17 cellular contexts compared by ENCODE assay signal in genomic region chr1:204821924-204822323, GRCh38. TPM values are rescaled to one million over a fixed set of nuclear protein-coding genes. Genes with fewer than 3 reads are reported as not detected.
DNase-seq lines count a peak whose midpoint lies in the region; ATAC-seq and TF ChIP-seq lines count a peak whose summit lies in the region.
"Had no signal": no experiment of that assay in that cellular context is flagged by ENCODE, and none has a peak within 500 bp of the region (broad histone marks: within the 10 kb centered on the region; RNA-seq: fewer than 3 reads in every experiment).

No MANE protein-coding gene starts in this region.

- CTCF ChIA-PET in CD4-positive, alpha-beta T cell (lab: Charles Lee): interaction anchor here (1.8 to 2.0 kb wide), 2 partner anchors 15 to 30 kb away, joined by 4 to 7 read pairs; no protein-coding TSS in a partner anchor
- CTCF ChIA-PET in T-cell (lab: Charles Lee): interaction anchor here in 1 of 2 donors (0.5 kb wide), 1 partner anchor 11 kb away, joined by 3 read pairs; no protein-coding TSS in a partner anchor

- peak in 1 of 4 donors; percentile 28 for ATAC-seq in heart left ventricle
- no peak for ATAC-seq in right cardiac atrium
- ATAC-seq in CD4-positive, alpha-beta T cell (ENCODE audit: poor library complexity): no peak
- no peak for ATAC-seq in T-cell (replicated peaks in 1 of 4)
- ATAC-seq: Panc1 had no signal

- H3K9ac ChIP-seq in duodenal mucosa (ENCODE audit: low read depth in 1 of 2, low read length in 2 of 2): no peak overlapping the region
- H3K9ac ChIP-seq in muscle layer of colon (ENCODE audit: low read length): no peak overlapping the region

- H3K36me3 ChIP-seq in heart left ventricle (no peaks in the 10 kb centered on the region), duodenal mucosa (ENCODE audit: control insufficient read depth in 1 of 2, insufficient read depth in 2 of 2, low read length in 2 of 2) (no peaks in the 10 kb centered on the region), muscle layer of colon (ENCODE audit: insufficient read depth, low read length) (no peaks in the 10 kb centered on the region), uterus (no peaks in the 10 kb centered on the region)

- intact Hi-C loops in heart left ventricle (cut with DNase I) (no loop called here), right cardiac atrium (cut with DNase I) (no loop called here), uterus (cut with DNase I; ENCODE audit: low total_unique reads) (no loop called here)
- intact Hi-C loops in CD4-positive, alpha-beta T cell (cut with DNase I, micrococcal nuclease): no loop called here

- H3K4me3 Mint-ChIP-seq in CD4-positive, alpha-beta T cell: no peak overlapping the region
- no peak overlapping the region for H3K4me3 Mint-ChIP-seq in T-cell
- H3K4me3 Mint-ChIP-seq: CD14-positive monocyte had no signal

- H3K27ac Mint-ChIP-seq in CD4-positive, alpha-beta T cell: no peak overlapping the region
- H3K27ac Mint-ChIP-seq in T-cell: no peak overlapping the region
- H3K27ac Mint-ChIP-seq: CD14-positive monocyte had no signal

- POLR2A ChIA-PET in CD4-positive, alpha-beta T cell (lab: Charles Lee): no interaction called here
- POLR2A ChIA-PET in T-cell (lab: Charles Lee): no interaction called here

- peak overlapping the region in 9 of 12 donors; percentile 8 to 78 (median 49) for H3K27ac ChIP-seq in heart left ventricle
- H3K27ac ChIP-seq in right cardiac atrium (ENCODE audit: low read length): no peak overlapping the region
- peak overlapping the region; percentile 37 for H3K27ac ChIP-seq in duodenal mucosa (ENCODE audit: low read depth, low read length)
- peak overlapping the region; percentile 37 for H3K27ac ChIP-seq in muscle layer of colon (ENCODE audit: low read depth, low read length)
- H3K27ac ChIP-seq in uterus: peak overlapping the region; percentile 80 to 90
- H3K27ac ChIP-seq in CD4-positive, alpha-beta T cell (ENCODE audit: low read depth, low read length): no peak overlapping the region

- TF ChIP-seq CTCF in heart left ventricle (IDR thresholded peaks at IDR 0.05): no peak
- TF ChIP-seq CTCF in uterus (IDR thresholded peaks at IDR 0.05): no peak
- no peak for TF ChIP-seq CTCF in CD4-positive, alpha-beta T cell (IDR thresholded peaks at IDR 0.05)

- no peaks in the 10 kb centered on the region for H3K4me1 Mint-ChIP-seq in CD4-positive, alpha-beta T cell (ENCODE audit: low read depth)
- H3K4me1 Mint-ChIP-seq in T-cell: no peaks in the 10 kb centered on the region
- H3K4me1 Mint-ChIP-seq: CD14-positive monocyte had no signal

- H3K4me3 ChIP-seq in heart left ventricle (no peak overlapping the region), right cardiac atrium (ENCODE audit: low read length) (no peak overlapping the region), duodenal mucosa (ENCODE audit: low read depth in 1 of 2, low read length in 2 of 2) (no peak overlapping the region), muscle layer of colon (ENCODE audit: low read depth in 1 of 2, low read length in 2 of 2) (no peak overlapping the region), uterus (no peak overlapping the region)

- H3K27me3 ChIP-seq in heart left ventricle (no peaks in the 10 kb centered on the region), right cardiac atrium (ENCODE audit: control insufficient read depth, insufficient read depth) (no peaks in the 10 kb centered on the region), duodenal mucosa (ENCODE audit: control insufficient read depth in 1 of 2, insufficient read depth in 2 of 2, low read length in 2 of 2) (peaks cover 2 to 8% of the 10 kb centered on the region in 2 donors), muscle layer of colon (ENCODE audit: control insufficient read depth in 1 of 2, insufficient read depth in 2 of 2, low read length in 2 of 2) (no peaks in the 10 kb centered on the region), uterus (no peaks in the 10 kb centered on the region)
- peaks cover 19% of the 10 kb centered on the region for H3K27me3 ChIP-seq in CD4-positive, alpha-beta T cell (ENCODE audit: control insufficient read depth, insufficient read depth, low read length)

- 82 to 91% (median 90%) methylated on average over 4 of the region's 4 CpGs for WGBS in heart left ventricle, 4 donors
- 81% methylated on average over 4 of the region's 4 CpGs for WGBS in right cardiac atrium

- H3K9me3 ChIP-seq in heart left ventricle: no peaks in the 10 kb centered on the region
- no peaks in the 10 kb centered on the region for H3K9me3 ChIP-seq in right cardiac atrium (ENCODE audit: control insufficient read depth, low read length)
- H3K9me3 ChIP-seq in duodenal mucosa (ENCODE audit: control insufficient read depth in 1 of 2, low read length in 2 of 2): no peaks in the 10 kb centered on the region
- no peaks in the 10 kb centered on the region for H3K9me3 ChIP-seq in muscle layer of colon (ENCODE audit: low read length)
- H3K9me3 ChIP-seq in uterus: no peaks in the 10 kb centered on the region
- H3K9me3 ChIP-seq in CD4-positive, alpha-beta T cell (ENCODE audit: control insufficient read depth, low read length): no peaks in the 10 kb centered on the region
- H3K9me3 ChIP-seq: Caco-2 had no signal

- H3K27me3 Mint-ChIP-seq in CD4-positive, alpha-beta T cell: peaks cover 39% of the 10 kb centered on the region
- peaks cover 23 to 25% of the 10 kb centered on the region in 2 donors for H3K27me3 Mint-ChIP-seq in T-cell

- H3K9me3 Mint-ChIP-seq in CD4-positive, alpha-beta T cell: no peaks in the 10 kb centered on the region
- no peaks in the 10 kb centered on the region for H3K9me3 Mint-ChIP-seq in T-cell
- H3K9me3 Mint-ChIP-seq: CD14-positive monocyte had no signal

- H3K36me3 Mint-ChIP-seq in CD4-positive, alpha-beta T cell (ENCODE audit: low read depth): no peaks in the 10 kb centered on the region
- H3K36me3 Mint-ChIP-seq in T-cell: no peaks in the 10 kb centered on the region
- H3K36me3 Mint-ChIP-seq: CD14-positive monocyte had no signal

- no peak for TF ChIP-seq POLR2A in heart left ventricle (IDR thresholded peaks at IDR 0.05)
- no peak for TF ChIP-seq POLR2A in uterus (IDR thresholded peaks at IDR 0.05)

- peaks cover 0 to 42% (median 16%) of the 10 kb centered on the region in 12 donors for H3K4me1 ChIP-seq in heart left ventricle
- peaks cover 8% of the 10 kb centered on the region for H3K4me1 ChIP-seq in right cardiac atrium (ENCODE audit: control insufficient read depth, insufficient read depth, low read length)
- H3K4me1 ChIP-seq in duodenal mucosa (ENCODE audit: control insufficient read depth in 1 of 2, insufficient read depth in 2 of 2, low read length in 2 of 2): peaks cover 0 to 7% of the 10 kb centered on the region in 2 donors
- H3K4me1 ChIP-seq in muscle layer of colon (ENCODE audit: insufficient read depth, low read length): peaks cover 43% of the 10 kb centered on the region
- peaks cover 7 to 17% of the 10 kb centered on the region in 2 donors for H3K4me1 ChIP-seq in uterus
- H3K4me1 ChIP-seq: Caco-2 had no signal

- DNase-seq in heart left ventricle: no peak
- DNase-seq in right cardiac atrium: no peak
- DNase-seq in uterus: no peak
- no peak for DNase-seq in stimulated activated CD4-positive, alpha-beta T cell treated with anti-CD3 and anti-CD28 coated beads, Interleukin-4, amount 100 ng/mL, for 1 hour
- no peak for DNase-seq in CD4-positive, alpha-beta T cell
- DNase-seq in T-cell: no peak
- DNase-seq: Caco-2, DMS153, NCI-H1105 treated with DMSO at 0.1 percent for 48 hours, NCI-H1694 treated with DMSO at 0.1 percent for 48 hours, NCI-H2107, NCI-H2227 treated with DMSO at 0.1 percent for 48 hours, NCI-H524 had no signal

RNA-seq across cellular contexts. Expression of gene NFASC, which starts 48.7 kb away (rescaled TPM):
- total RNA-seq in heart left ventricle (10 to 100 TPM in 5 of 9 donors, 1 to 10 TPM in 4; 2.5 to 14.6 (median 10.3) TPM), right cardiac atrium (10 to 100 TPM; 59.5 to 94.2 (median 67.1) TPM), uterus (10 to 100 TPM in 3 of 4 donors, 1 to 10 TPM in 1; 7.9 to 68.7 (median 32.7) TPM), T-cell (under 1 TPM in 3 of 5 donors, not detected in 2; 0.13 to 0.35 (median 0.19) TPM)
- polyA plus RNA-seq in heart left ventricle (10 to 100 TPM in 1 of 2 donors, 1 to 10 TPM in 1; 2.7 to 14.6 TPM), right cardiac atrium (44.2 TPM)
- total RNA-seq in CD4-positive, alpha-beta T cell: not detected
- polyA plus RNA-seq: CD14-positive monocyte had no signal

Comparison
In these comparisons a context has a peak if more than half of its experiments do, and no peak if none do; other contexts are left out.
1. H3K27ac ChIP-seq: peak in heart left ventricle (9 of 12), duodenal mucosa (single experiment), muscle layer of colon (single experiment) and uterus (2 of 2); none in right cardiac atrium (single experiment) and CD4-positive, alpha-beta T cell (single experiment).